ENCODE assay signal across 1 cellular context in genomic region chr4:134505511-134505910, GRCh38.
TF ChIP-seq lines count a peak whose summit lies in the region.

No MANE protein-coding gene starts in this region.

TF ChIP-seq in SK-N-SH treated with all-trans-retinoic acid at 6 μM for 48 hours, 23 proteins besides CTCF, POLR2A, EP300 and RAD21 (continued from another document):
- TF ChIP-seq PATZ1 (CRISPR knock-in tag; IDR thresholded peaks at IDR 0.05; ENCODE audit: borderline replicate concordance): no peak
- TF ChIP-seq PPARA (CRISPR knock-in tag; IDR thresholded peaks at IDR 0.05; ENCODE audit: borderline replicate concordance): no peak
- no peak for TF ChIP-seq ZFP30 (CRISPR knock-in tag; IDR thresholded peaks at IDR 0.05)
- TF ChIP-seq RARB (CRISPR knock-in tag; IDR thresholded peaks at IDR 0.05): no peak
- no peak for TF ChIP-seq ZNF565 (CRISPR knock-in tag; conservative IDR thresholded peaks at IDR 0.05; ENCODE audit: low read depth)
- TF ChIP-seq POU6F1 (CRISPR knock-in tag; IDR thresholded peaks at IDR 0.05; ENCODE audit: borderline replicate concordance, low read depth): no peak
